Comparison of ENCODE assay signal across 1 cellular context in genomic region chr2:95345415-95346235, GRCh38.
TF ChIP-seq lines count a peak whose summit lies in the region.

No MANE protein-coding gene starts in this region.

TF ChIP-seq in A549, 52 proteins besides CTCF, POLR2A, EP300 and RAD21 (continued from another document):
- TF ChIP-seq MAX (IDR thresholded peaks at IDR 0.05), result peak; percentile 84
- TF ChIP-seq REST (IDR thresholded peaks at IDR 0.05), result peak; percentile 85
- peak; percentile 56; the same call in 1 of the 2 replicates for TF ChIP-seq PHF8 (IDR thresholded peaks at IDR 0.05; ENCODE audit: borderline replicate concordance, low read depth)
- TF ChIP-seq FOXS1 (CRISPR knock-in tag; IDR thresholded peaks at IDR 0.05), result no peak
- TF ChIP-seq POLR2AphosphoS2 (conservative IDR thresholded peaks at IDR 0.05; ENCODE audit: low read length), result no peak
- TF ChIP-seq FOSB (CRISPR knock-in tag; IDR thresholded peaks at IDR 0.05), result no peak
- TF ChIP-seq RNF2 (IDR thresholded peaks at IDR 0.05; ENCODE audit: borderline replicate concordance, low read depth), result peak; percentile 93
- no peak for TF ChIP-seq KDM5A (IDR thresholded peaks at IDR 0.05)
- TF ChIP-seq E2F6 (IDR thresholded peaks at IDR 0.05; ENCODE audit: borderline replicate concordance, low read depth), result peak; percentile 84
- TF ChIP-seq SREBF2 (IDR thresholded peaks at IDR 0.05), result no peak
- no peak for TF ChIP-seq PBX3 (IDR thresholded peaks at IDR 0.05)
